Comparison of ENCODE assay signal across 21 cellular contexts in genomic region chr6:35192301-35192860, GRCh38. TPM values are rescaled to one million over a fixed set of nuclear protein-coding genes. Genes with fewer than 3 reads are reported as not detected.
DNase-seq lines count a peak whose midpoint lies in the region; ATAC-seq and TF ChIP-seq lines count a peak whose summit lies in the region.
"Had no signal": no experiment of that assay in that cellular context is flagged by ENCODE, and none has a peak within 500 bp of the region (broad histone marks: within the 10 kb centered on the region; RNA-seq: fewer than 3 reads in every experiment).

No MANE protein-coding gene starts in this region.

- peaks cover 32% of the 10 kb centered on the region for H3K27me3 Mint-ChIP-seq in activated CD8-positive, alpha-beta memory T cell treated with anti-CD3 and anti-CD28 coated beads, Interleukin-2, amount 10 ng/mL, durations not matched to agents 7 days and 5 days
- H3K27me3 Mint-ChIP-seq in endodermal cell (ENCODE audit: insufficient read depth): peaks cover 96% of the 10 kb centered on the region
- H3K27me3 Mint-ChIP-seq in neural progenitor cell (ENCODE audit: insufficient read depth, low read depth): peaks cover 9% of the 10 kb centered on the region
- H3K27me3 Mint-ChIP-seq in activated T-helper 1 cell treated with anti-CD3 and anti-CD28 coated beads, Interleukin-12 subunit alpha, Interleukin-12 subunit beta, Interleukin-2, Interleukin-4 antibody, amounts not matched to agents 30 ng/mL and 10 ng/mL and 1 ng/mL, durations not matched to agents 14 hours and 24 hours and 36 hours (ENCODE audit: insufficient read depth): peaks cover 15% of the 10 kb centered on the region

- peak; percentile 16 for ATAC-seq in activated CD8-positive, alpha-beta memory T cell treated with anti-CD3 and anti-CD28 coated beads, Interleukin-2, amount 10 ng/mL, durations not matched to agents 7 days and 5 days

- DNase-seq in activated CD8-positive, alpha-beta memory T cell treated with anti-CD3 and anti-CD28 coated beads, Interleukin-2, amount 10 ng/mL, durations not matched to agents 7 days and 5 days: no peak
- no peak for DNase-seq in activated CD8-positive, alpha-beta memory T cell treated with anti-CD3 and anti-CD28 coated beads for 24 hours
- no peak for DNase-seq in endodermal cell
- no peak for DNase-seq in neural progenitor cell (ENCODE audit: low spot score)
- DNase-seq in NAMALWA (ENCODE audit: low spot score): no peak
- DNase-seq in cerebellar nuclear complex (lab: John Stamatoyannopoulos, UW): no peak
- DNase-seq in activated T-helper 1 cell treated with anti-CD3 and anti-CD28 coated beads, Interleukin-12 subunit alpha, Interleukin-12 subunit beta, Interleukin-2, Interleukin-4 antibody, amounts not matched to agents 30 ng/mL and 10 ng/mL and 1 ng/mL, durations not matched to agents 14 hours and 24 hours and 36 hours (ENCODE audit: low spot score): no peak
- no peak for DNase-seq in foreskin fibroblast
- DNase-seq: DMS53, GF-D8, IMR-90, NCI-H1105 treated with DMSO at 0.1 percent for 48 hours, NCI-H2029 treated with DMSO at 0.1 percent for 48 hours, NCI-H2171, NCI-H345, NCI-H774, OCI-M1 had no signal

- H3K36me3 Mint-ChIP-seq in activated CD8-positive, alpha-beta memory T cell treated with anti-CD3 and anti-CD28 coated beads, Interleukin-2, amount 10 ng/mL, durations not matched to agents 7 days and 5 days: no peaks in the 10 kb centered on the region
- no peaks in the 10 kb centered on the region for H3K36me3 Mint-ChIP-seq in endodermal cell (ENCODE audit: low read depth)
- no peaks in the 10 kb centered on the region for H3K36me3 Mint-ChIP-seq in neural progenitor cell
- no peaks in the 10 kb centered on the region for H3K36me3 Mint-ChIP-seq in activated T-helper 1 cell treated with anti-CD3 and anti-CD28 coated beads, Interleukin-12 subunit alpha, Interleukin-12 subunit beta, Interleukin-2, Interleukin-4 antibody, amounts not matched to agents 30 ng/mL and 10 ng/mL and 1 ng/mL, durations not matched to agents 14 hours and 24 hours and 36 hours (ENCODE audit: low read depth)

- peak overlapping the region; percentile 86 for H3K27ac Mint-ChIP-seq in activated CD8-positive, alpha-beta memory T cell treated with anti-CD3 and anti-CD28 coated beads, Interleukin-2, amount 10 ng/mL, durations not matched to agents 7 days and 5 days
- H3K27ac Mint-ChIP-seq in endodermal cell (no peak overlapping the region), neural progenitor cell (peak overlapping the region; percentile 36)
- no peak overlapping the region for H3K27ac Mint-ChIP-seq in activated T-helper 1 cell treated with anti-CD3 and anti-CD28 coated beads, Interleukin-12 subunit alpha, Interleukin-12 subunit beta, Interleukin-2, Interleukin-4 antibody, amounts not matched to agents 30 ng/mL and 10 ng/mL and 1 ng/mL, durations not matched to agents 14 hours and 24 hours and 36 hours

- no peak overlapping the region for H3K4me3 Mint-ChIP-seq in activated CD8-positive, alpha-beta memory T cell treated with anti-CD3 and anti-CD28 coated beads, Interleukin-2, amount 10 ng/mL, durations not matched to agents 7 days and 5 days
- H3K4me3 Mint-ChIP-seq in endodermal cell (no peak overlapping the region), neural progenitor cell (no peak overlapping the region)
- H3K4me3 Mint-ChIP-seq in activated T-helper 1 cell treated with anti-CD3 and anti-CD28 coated beads, Interleukin-12 subunit alpha, Interleukin-12 subunit beta, Interleukin-2, Interleukin-4 antibody, amounts not matched to agents 30 ng/mL and 10 ng/mL and 1 ng/mL, durations not matched to agents 14 hours and 24 hours and 36 hours: no peak overlapping the region

- H3K9me3 ChIP-seq in endodermal cell (ENCODE audit: control insufficient read depth, low read length) (peaks cover 23% of the 10 kb centered on the region), neural progenitor cell (ENCODE audit: low read depth) (no peaks in the 10 kb centered on the region)

- peak overlapping the region; percentile 40 for H3K27ac ChIP-seq in endodermal cell (ENCODE audit: low read depth, low read length)
- H3K27ac ChIP-seq in neural progenitor cell: no peak overlapping the region
- H3K27ac ChIP-seq: C4-2B, KMS-11 had no signal

- peaks cover 48% of the 10 kb centered on the region for H3K4me1 Mint-ChIP-seq in activated CD8-positive, alpha-beta memory T cell treated with anti-CD3 and anti-CD28 coated beads, Interleukin-2, amount 10 ng/mL, durations not matched to agents 7 days and 5 days
- H3K4me1 Mint-ChIP-seq in endodermal cell (peaks cover 25% of the 10 kb centered on the region), neural progenitor cell (peaks cover 15% of the 10 kb centered on the region)
- H3K4me1 Mint-ChIP-seq in activated T-helper 1 cell treated with anti-CD3 and anti-CD28 coated beads, Interleukin-12 subunit alpha, Interleukin-12 subunit beta, Interleukin-2, Interleukin-4 antibody, amounts not matched to agents 30 ng/mL and 10 ng/mL and 1 ng/mL, durations not matched to agents 14 hours and 24 hours and 36 hours (ENCODE audit: low read depth): no peaks in the 10 kb centered on the region

- no peaks in the 10 kb centered on the region for H3K9me3 Mint-ChIP-seq in activated CD8-positive, alpha-beta memory T cell treated with anti-CD3 and anti-CD28 coated beads, Interleukin-2, amount 10 ng/mL, durations not matched to agents 7 days and 5 days (ENCODE audit: low read depth)
- H3K9me3 Mint-ChIP-seq in endodermal cell (peaks cover 7% of the 10 kb centered on the region), neural progenitor cell (no peaks in the 10 kb centered on the region)
- no peaks in the 10 kb centered on the region for H3K9me3 Mint-ChIP-seq in activated T-helper 1 cell treated with anti-CD3 and anti-CD28 coated beads, Interleukin-12 subunit alpha, Interleukin-12 subunit beta, Interleukin-2, Interleukin-4 antibody, amounts not matched to agents 30 ng/mL and 10 ng/mL and 1 ng/mL, durations not matched to agents 14 hours and 24 hours and 36 hours

- no peaks in the 10 kb centered on the region for H4K20me1 ChIP-seq in neural progenitor cell (ENCODE audit: low read depth)

- no peaks in the 10 kb centered on the region for H3K36me3 ChIP-seq in endodermal cell (ENCODE audit: control insufficient read depth, insufficient read depth, low read length)
- no peaks in the 10 kb centered on the region for H3K36me3 ChIP-seq in neural progenitor cell

- H3F3A ChIP-seq in neural progenitor cell (ENCODE audit: low read depth): peaks cover 7% of the 10 kb centered on the region

- intact Hi-C loops in activated T-helper 1 cell treated with anti-CD3 and anti-CD28 coated beads, Interleukin-12 subunit alpha, Interleukin-12 subunit beta, Interleukin-2, Interleukin-4 antibody, amounts not matched to agents 30 ng/mL and 10 ng/mL and 1 ng/mL, durations not matched to agents 14 hours and 24 hours and 36 hours (cut with micrococcal nuclease): no loop called here

- H3K4me3 ChIP-seq in endodermal cell (ENCODE audit: low read length) (no peak overlapping the region), neural progenitor cell (no peak overlapping the region), foreskin fibroblast (ENCODE audit: low read depth in 1 of 2, low read length in 2 of 2) (no peak overlapping the region)

- peaks cover 94% of the 10 kb centered on the region for H3K27me3 ChIP-seq in endodermal cell (ENCODE audit: control insufficient read depth, insufficient read depth, low read length, poor library complexity, severe bottlenecking)
- no peaks in the 10 kb centered on the region for H3K27me3 ChIP-seq in neural progenitor cell

- TF ChIP-seq CTCF in endodermal cell (conservative IDR thresholded peaks at IDR 0.05) (no peak), neural progenitor cell (IDR thresholded peaks at IDR 0.05) (no peak), foreskin fibroblast (IDR thresholded peaks at IDR 0.05; ENCODE audit: low read depth, low read length) (no peak)

- no peaks in the 10 kb centered on the region for H3K79me2 ChIP-seq in neural progenitor cell (ENCODE audit: low read depth)

- H3K4me1 ChIP-seq in endodermal cell (ENCODE audit: control insufficient read depth, insufficient read depth, low read length): peaks cover 10% of the 10 kb centered on the region
- peaks cover 18% of the 10 kb centered on the region for H3K4me1 ChIP-seq in neural progenitor cell

- H3K9ac ChIP-seq in endodermal cell (ENCODE audit: extremely low read depth, low read length, poor library complexity, severe bottlenecking) (no peak overlapping the region), neural progenitor cell (no peak overlapping the region)
- H3K9ac ChIP-seq: KMS-11 had no signal

- H2AFZ ChIP-seq in neural progenitor cell (replicated peaks): no peak overlapping the region

- CTCF ChIA-PET in activated CD8-positive, alpha-beta memory T cell treated with anti-CD3 and anti-CD28 coated beads, Interleukin-2, amount 10 ng/mL, durations not matched to agents 7 days and 5 days (lab: Charles Lee): interaction anchor here (0.7 to 3.8 kb wide), 6 partner anchors 12 to 48 kb away, joined by 3 to 22 read pairs (median 4); no protein-coding TSS in a partner anchor

- H3K4me2 ChIP-seq in neural progenitor cell: peak overlapping the region; percentile 8
- H3K4me2 ChIP-seq: KMS-11 had no signal

- 78% methylated on average over 5 of the region's 9 CpGs; no CpG with 5 or more reads in 1 of the 2 experiments for WGBS in endodermal cell (ENCODE audit: insufficient coverage in 1 of 2, insufficient read length in 1 of 2), 2 experiments

RNA-seq across cellular contexts. Expression of gene SCUBE3, which starts 21.4 kb away (rescaled TPM):
- total RNA-seq in activated CD8-positive, alpha-beta memory T cell treated with anti-CD3 and anti-CD28 coated beads, Interleukin-2, amount 10 ng/mL, durations not matched to agents 7 days and 5 days: under 1 TPM; 0.12 to 0.54 TPM
- total RNA-seq in endodermal cell: under 1 TPM; 0.27 to 0.86 TPM
- 22.4 TPM for polyA plus RNA-seq in endodermal cell (2013, experiment 1 of 2)
- polyA plus RNA-seq in endodermal cell (2013, experiment 2 of 2): 18.8 TPM
- 9.0 and 11.4 TPM in 2 replicates for total RNA-seq in neural progenitor cell (ENCODE audit: low replicate concordance)
- 0.05 TPM in 1 of 2 replicates, not detected in the other for total RNA-seq in activated T-helper 1 cell treated with anti-CD3 and anti-CD28 coated beads, Interleukin-12 subunit alpha, Interleukin-12 subunit beta, Interleukin-2, Interleukin-4 antibody, amounts not matched to agents 30 ng/mL and 10 ng/mL and 1 ng/mL, durations not matched to agents 14 hours and 24 hours and 36 hours

RNA-seq across cellular contexts. Expression of gene TCP11, which starts 51.2 kb away (rescaled TPM):
- total RNA-seq in activated CD8-positive, alpha-beta memory T cell treated with anti-CD3 and anti-CD28 coated beads, Interleukin-2, amount 10 ng/mL, durations not matched to agents 7 days and 5 days: not detected
- total RNA-seq in endodermal cell: not detected
- polyA plus RNA-seq in endodermal cell (2013, experiment 1 of 2): 1.1 TPM
- 0.21 TPM for polyA plus RNA-seq in endodermal cell (2013, experiment 2 of 2)
- total RNA-seq in neural progenitor cell (ENCODE audit: low replicate concordance): 0.25 TPM in 1 of 2 replicates, not detected in the other
- not detected in 2 replicates for total RNA-seq in activated T-helper 1 cell treated with anti-CD3 and anti-CD28 coated beads, Interleukin-12 subunit alpha, Interleukin-12 subunit beta, Interleukin-2, Interleukin-4 antibody, amounts not matched to agents 30 ng/mL and 10 ng/mL and 1 ng/mL, durations not matched to agents 14 hours and 24 hours and 36 hours
- total RNA-seq: H1, SK-MEL-5 had no signal

Comparison
In these comparisons a context has a peak if more than half of its experiments do, and no peak if none do; other contexts are left out.
1. H3K27ac Mint-ChIP-seq: peak in activated CD8-positive, alpha-beta memory T cell treated with anti-CD3 and anti-CD28 coated beads, Interleukin-2, amount 10 ng/mL, durations not matched to agents 7 days and 5 days (single experiment) and neural progenitor cell (single experiment); none in endodermal cell (single experiment) and activated T-helper 1 cell treated with anti-CD3 and anti-CD28 coated beads, Interleukin-12 subunit alpha, Interleukin-12 subunit beta, Interleukin-2, Interleukin-4 antibody, amounts not matched to agents 30 ng/mL and 10 ng/mL and 1 ng/mL, durations not matched to agents 14 hours and 24 hours and 36 hours (single experiment).